In genomic region chr6:115838763-115839401, GRCh38 we compare ENCODE assay signal across 10 cellular contexts.
DNase-seq lines count a peak whose midpoint lies in the region; ATAC-seq and TF ChIP-seq lines count a peak whose summit lies in the region.
"Had no signal": no experiment of that assay in that cellular context is flagged by ENCODE, and none has a peak within 500 bp of the region (broad histone marks: within the 10 kb centered on the region; RNA-seq: fewer than 3 reads in every experiment).

No MANE protein-coding gene starts in this region.

- H3K4me1 ChIP-seq in OCI-LY3 (ENCODE audit: low read length), result peaks cover 5% of the 10 kb centered on the region; the same call in 1 of the 2 replicates

- H3K4me3 ChIP-seq in OCI-LY3 (ENCODE audit: low read length), result no peak overlapping the region

- no peak overlapping the region for H3K4me2 ChIP-seq in OCI-LY3 (ENCODE audit: low read length)

- H3K27ac Mint-ChIP-seq in type B pancreatic cell, result no peak overlapping the region
- no peak overlapping the region for H3K27ac Mint-ChIP-seq in CD14-positive monocyte
- H3K27ac Mint-ChIP-seq: activated B cell treated with CpG ODN at 0.5 μM for 24 hours had no signal

- H3K79me2 ChIP-seq in OCI-LY3 (ENCODE audit: low read length), result no peaks in the 10 kb centered on the region

- H3K36me3 Mint-ChIP-seq in type B pancreatic cell (no peaks in the 10 kb centered on the region), CD14-positive monocyte (no peaks in the 10 kb centered on the region)

- no peaks in the 10 kb centered on the region for H4K20me1 ChIP-seq in OCI-LY3 (ENCODE audit: insufficient read depth, low read length)

- H3K4me1 Mint-ChIP-seq in type B pancreatic cell (ENCODE audit: unreplicated experiment) (no peaks in the 10 kb centered on the region), CD14-positive monocyte (no peaks in the 10 kb centered on the region)
- H3K4me1 Mint-ChIP-seq: activated B cell treated with CpG ODN at 0.5 μM for 24 hours had no signal

- H3K27me3 ChIP-seq in OCI-LY3 (ENCODE audit: low read depth, low read length), result no peaks in the 10 kb centered on the region
- H3K27me3 ChIP-seq: neutrophil had no signal

- H3K27me3 Mint-ChIP-seq in type B pancreatic cell (no peaks in the 10 kb centered on the region), CD14-positive monocyte (ENCODE audit: low read depth in 3 of 3) (no peaks in the 10 kb centered on the region)

- DNase-seq in DMS 273 (lab: John Stamatoyannopoulos, UW; ENCODE audit: unreplicated experiment) (peak; percentile 77), GM19238 (ENCODE audit: insufficient read length, low spot score) (peak; percentile 10), fibroblast of the conjunctiva (ENCODE audit: low read depth) (peak; percentile 6), type B pancreatic cell (ENCODE audit: extremely low spot score, unreplicated experiment) (no peak), superior temporal gyrus (ENCODE audit: extremely low spot score) (no peak), CD14-positive monocyte (ENCODE audit: low spot score) (no peak)
- DNase-seq: activated B cell treated with CpG ODN at 0.5 μM for 24 hours had no signal

- no peak overlapping the region for H3K9ac ChIP-seq in OCI-LY3 (ENCODE audit: low read length)

- H2AFZ ChIP-seq in OCI-LY3 (ENCODE audit: low read depth, low read length), result no peak overlapping the region

- intact Hi-C loops in CD14-positive monocyte (cut with micrococcal nuclease), result no loop called here

- peaks cover 3% of the 10 kb centered on the region for H3K9me3 Mint-ChIP-seq in type B pancreatic cell
- peaks cover 0 to 8% (median 3%) of the 10 kb centered on the region in 7 donors for H3K9me3 Mint-ChIP-seq in CD14-positive monocyte

- H3K4me3 Mint-ChIP-seq in type B pancreatic cell (no peak overlapping the region), CD14-positive monocyte (no peak overlapping the region)
- H3K4me3 Mint-ChIP-seq: activated B cell treated with CpG ODN at 0.5 μM for 24 hours had no signal

- peak; percentile 85 for ATAC-seq in HG03060 (IDR thresholded peaks at IDR 0.05; ENCODE audit: low read depth, unreplicated experiment)

- no peaks in the 10 kb centered on the region for H3K36me3 ChIP-seq in OCI-LY3 (replicated peaks; ENCODE audit: low read depth, low read length)
- H3K36me3 ChIP-seq: neutrophil had no signal

- H3K9me3 ChIP-seq in OCI-LY3 (ENCODE audit: insufficient read depth, low read length), result no peaks in the 10 kb centered on the region
- H3K9me3 ChIP-seq: neutrophil had no signal

- no peak overlapping the region for H3K27ac ChIP-seq in OCI-LY3 (ENCODE audit: low read length)
- H3K27ac ChIP-seq: neutrophil had no signal

- peak; percentile 33 for TF ChIP-seq CTCF in OCI-LY3 (IDR thresholded peaks at IDR 0.05; ENCODE audit: low read depth, low read length)
- TF ChIP-seq CTCF in type B pancreatic cell (conservative IDR thresholded peaks at IDR 0.05), result peak; percentile 67
- no peak for TF ChIP-seq CTCF in CD14-positive monocyte (IDR thresholded peaks at IDR 0.05)

Comparison
In these comparisons a context has a peak if more than half of its experiments do, and no peak if none do; other contexts are left out.
1. DNase-seq: peak in DMS 273 (single experiment), GM19238 (single experiment) and fibroblast of the conjunctiva (single experiment); none in type B pancreatic cell (single experiment), superior temporal gyrus (single experiment) and CD14-positive monocyte (single experiment).